ENCODE assay signal across 9 cellular contexts in genomic region chr7:36037121-36037662, GRCh38.
A peak's percentile ranks its signal among the peaks of the same experiment; 100 is the strongest.
DNase-seq lines count a peak whose midpoint lies in the region; FAIRE-seq and TF ChIP-seq lines count a peak whose summit lies in the region.
"Had no signal": no experiment of that assay in that cellular context is flagged by ENCODE, and none has a peak within 500 bp of the region (broad histone marks: within the 10 kb centered on the region; RNA-seq: fewer than 3 reads in every experiment).

No MANE protein-coding gene starts in this region.

- no peak for TF ChIP-seq CTCF in GM13976 (IDR thresholded peaks at IDR 0.05; ENCODE audit: borderline replicate concordance, control extremely low read depth, extremely low read depth, insufficient read depth, missing control alignments)

- in situ Hi-C loops in GM13976 (cut with MboI; ENCODE audit: low sequenced_read_pairs, unreplicated experiment) = no loop called here

- DNase-seq in ELR (ENCODE audit: low read depth) (peak; percentile 86), SKM-1 treated with dmso at 0.1 percent for 144 hours (lab: John Stamatoyannopoulos, UW; ENCODE audit: unreplicated experiment) (peak; percentile 57), foreskin melanocyte (peak; percentile 92), putamen (ENCODE audit: low spot score) (peak; percentile 77), NCI-H1930 (lab: John Stamatoyannopoulos, UW) (no peak), H54 (ENCODE audit: insufficient read length, low spot score) (no peak), OCI-M2 (lab: John Stamatoyannopoulos, UW; ENCODE audit: unreplicated experiment) (no peak), GM13976 (ENCODE audit: low spot score) (no peak)
- DNase-seq: activated naive CD8-positive, alpha-beta T cell treated with anti-CD3 and anti-CD28 coated beads, Interleukin-2, amount 10 ng/mL, durations not matched to agents 7 days and 5 days had no signal

- no peak for FAIRE-seq in H54 (lab: Jason Lieb, UNC)

- TF ChIP-seq POLR2A in H54 (IDR thresholded peaks at IDR 0.05; ENCODE audit: low read depth, low read length) = no peak

Comparison
In these comparisons a context has a peak if more than half of its experiments do, and no peak if none do; other contexts are left out.
1. DNase-seq: peak in ELR (single experiment), SKM-1 treated with dmso at 0.1 percent for 144 hours (single experiment), foreskin melanocyte (single experiment) and putamen (single experiment); none in NCI-H1930 (0 of 2), H54 (single experiment), OCI-M2 (single experiment) and GM13976 (single experiment).